Comparison of ENCODE assay signal across 8 cellular contexts in genomic region chr10:12605580-12606405, GRCh38.
A peak's percentile ranks its signal among the peaks of the same experiment; 100 is the strongest.
DNase-seq lines count a peak whose midpoint lies in the region; ATAC-seq and TF ChIP-seq lines count a peak whose summit lies in the region.

No MANE protein-coding gene starts in this region.

- ATAC-seq in GM21723 (IDR thresholded peaks at IDR 0.05; ENCODE audit: unreplicated experiment) (peak; percentile 79), mucosa of descending colon (peak; percentile 91)
- peak; percentile 76 for ATAC-seq in stimulated activated naive CD8-positive, alpha-beta T cell treated with anti-CD3 and anti-CD28 coated beads, Interleukin-15, Interleukin-2, amounts not matched to agents 100 U/mL and 50 U/mL, for 24 hours

- TF ChIP-seq CTCF in NB4 (IDR thresholded peaks at IDR 0.05; ENCODE audit: low read depth, low read length) (no peak), mucosa of descending colon (IDR thresholded peaks at IDR 0.05) (no peak), BE2C (IDR thresholded peaks at IDR 0.05; ENCODE audit: low read depth, low read length) (no peak)

- TF ChIP-seq POLR2A in NB4 (IDR thresholded peaks at IDR 0.05; ENCODE audit: extremely low read depth, insufficient read length) = no peak

- DNase-seq in EL (peak; percentile 62), NB4 (ENCODE audit: low read depth) (peak; percentile 2), cerebellum (ENCODE audit: low spot score) (peak; percentile 68), mucosa of descending colon (peak; percentile 86 to 92 (median 87)), BE2C (no peak)
- DNase-seq in activated CD4-positive, CD25-positive, alpha-beta regulatory T cell treated with anti-CD3 and anti-CD28 coated beads, Interleukin-2, amount 50 U/mL, for 72 hours = peak; percentile 59
- peak; percentile 57 for DNase-seq in stimulated activated naive CD8-positive, alpha-beta T cell treated with anti-CD3 and anti-CD28 coated beads, Interleukin-15, Interleukin-2, amounts not matched to agents 100 U/mL and 50 U/mL, for 24 hours

- H3K27me3 ChIP-seq in BE2C = no peaks in the 10 kb centered on the region

- H3K9me3 ChIP-seq in mucosa of descending colon (no peaks in the 10 kb centered on the region), BE2C (no peaks in the 10 kb centered on the region)

- no peak overlapping the region for H3K4me3 ChIP-seq in NB4 (ENCODE audit: low read depth, low read length)
- no peak overlapping the region for H3K4me3 ChIP-seq in mucosa of descending colon
- H3K4me3 ChIP-seq in BE2C (ENCODE audit: low read depth, low read length) = no peak overlapping the region

- H3K4me1 ChIP-seq in mucosa of descending colon (ENCODE audit: low read depth) (peaks cover 32% of the 10 kb centered on the region), BE2C (no peaks in the 10 kb centered on the region)

- intact Hi-C loops in mucosa of descending colon (cut with DNase I, micrococcal nuclease) = no loop called here

- H3K36me3 ChIP-seq in mucosa of descending colon (ENCODE audit: low read depth) (no peaks in the 10 kb centered on the region), BE2C (no peaks in the 10 kb centered on the region)
